In genomic region chr12:133204264-133204603, GRCh38 we compare ENCODE assay signal across 1 cellular context.
TF ChIP-seq lines count a peak whose summit lies in the region.

No MANE protein-coding gene starts in this region.

TF ChIP-seq in GM12878, 131 proteins besides CTCF, POLR2A, EP300 and RAD21 (continued from another document):
- TF ChIP-seq, protein P1, sequence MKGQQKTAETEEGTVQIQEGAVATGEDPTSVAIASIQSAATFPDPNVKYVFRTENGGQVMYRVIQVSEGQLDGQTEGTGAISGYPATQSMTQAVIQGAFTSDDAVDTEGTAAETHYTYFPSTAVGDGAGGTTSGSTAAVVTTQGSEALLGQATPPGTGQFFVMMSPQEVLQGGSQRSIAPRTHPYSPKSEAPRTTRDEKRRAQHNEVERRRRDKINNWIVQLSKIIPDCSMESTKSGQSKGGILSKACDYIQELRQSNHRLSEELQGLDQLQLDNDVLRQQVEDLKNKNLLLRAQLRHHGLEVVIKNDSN (IDR thresholded peaks at IDR 0.05; ENCODE audit: borderline replicate concordance, extremely low read length, insufficient read depth, low read depth, low read length): peak; percentile 7
- TF ChIP-seq ATF7 (IDR thresholded peaks at IDR 0.05; ENCODE audit: low read depth): no peak
- no peak for TF ChIP-seq ZSCAN29 (IDR thresholded peaks at IDR 0.05)
- TF ChIP-seq NFIC (IDR thresholded peaks at IDR 0.05; ENCODE audit: low read depth, low read length): 0 out of 2 replicates have a peak, but pooled peaks have one; percentile 11
- TF ChIP-seq SMAD1 (IDR thresholded peaks at IDR 0.05; ENCODE audit: low read depth, partially characterized antibody): no peak
- peak; percentile 92; the same call in 1 of the 2 replicates for TF ChIP-seq CBX3 (IDR thresholded peaks at IDR 0.05; ENCODE audit: borderline replicate concordance, low read depth)
